ENCODE assay signal across 8 cellular contexts in the genomic region with DNA sequence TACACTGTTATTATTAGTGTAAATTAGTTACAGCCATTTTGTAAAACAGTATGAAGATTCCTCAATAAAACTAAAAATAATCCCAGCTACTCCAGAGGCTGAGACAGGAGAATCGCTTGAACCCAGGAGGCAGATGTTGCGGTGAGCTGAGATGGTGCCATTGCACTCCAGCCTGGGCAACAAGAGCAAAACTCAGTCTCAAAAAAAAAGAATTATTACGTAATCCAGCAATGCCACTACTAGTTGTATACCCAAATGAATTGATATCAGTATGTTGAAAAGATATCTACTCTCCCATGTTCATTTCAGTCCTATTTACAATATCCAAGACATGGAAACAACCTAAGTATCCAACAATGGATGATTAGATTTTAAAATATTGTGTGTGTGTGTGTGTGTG.
"Had no signal": no experiment of that assay in that cellular context is flagged by ENCODE, and none has a peak within 500 bp of the region (broad histone marks: within the 10 kb centered on the region; RNA-seq: fewer than 3 reads in every experiment).

No MANE protein-coding gene starts in this region.

- DNase-seq: GDM1, GF-D8 had no signal

- ATAC-seq: GM12878 had no signal

- H3K4me3 ChIP-seq: GM12878 had no signal

- FAIRE-seq: G401.6, GM12878, GM12891, GM12892, GM18507, GM19239 had no signal
